25 cellular contexts compared by ENCODE assay signal in the genomic region with DNA sequence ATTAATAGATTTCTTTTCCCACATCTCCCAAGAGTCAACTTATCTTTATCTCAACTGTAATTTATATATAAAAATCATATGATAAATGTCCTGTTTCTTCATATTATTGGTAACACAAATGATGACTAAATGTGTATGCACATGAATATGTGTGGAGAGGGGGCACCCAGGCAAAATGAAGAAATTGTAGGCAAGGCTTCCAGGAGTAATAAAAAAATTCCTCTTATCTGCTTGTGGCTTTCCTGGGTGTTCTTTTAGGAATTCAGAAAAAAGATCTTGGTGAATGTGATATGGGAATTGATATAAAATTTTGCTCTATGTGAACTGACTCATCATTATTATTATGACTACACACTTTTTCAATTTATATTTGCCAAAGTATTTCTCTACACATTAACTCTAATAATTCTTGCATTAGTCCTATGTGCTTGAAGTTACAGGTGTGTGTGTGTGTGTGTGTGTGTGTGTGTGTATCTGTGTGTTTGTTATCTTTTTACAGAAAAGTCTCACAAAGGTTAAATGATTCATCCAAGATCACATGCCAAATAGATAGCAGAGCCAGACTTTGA.
"Had no signal": no experiment of that assay in that cellular context is flagged by ENCODE, and none has a peak within 500 bp of the region (broad histone marks: within the 10 kb centered on the region; RNA-seq: fewer than 3 reads in every experiment).

No MANE protein-coding gene starts in this region.

- H3K4me1 Mint-ChIP-seq: immature natural killer cell; memory B cell; naive thymus-derived CD4-positive, alpha-beta T cell had no signal

- H3K4me3 Mint-ChIP-seq: immature natural killer cell; memory B cell; naive thymus-derived CD4-positive, alpha-beta T cell had no signal

- H3K27me3 ChIP-seq: esophagus muscularis mucosa, foreskin keratinocyte, gastroesophageal sphincter, heart left ventricle, hepatocyte, left lung had no signal

- H3K4me2 ChIP-seq: hepatocyte had no signal

- H3K4me3 ChIP-seq: coronary artery, dorsolateral prefrontal cortex, esophagus muscularis mucosa, gastroesophageal sphincter, heart left ventricle, hepatocyte, left lung, lower lobe of right lung had no signal

- H3K36me3 Mint-ChIP-seq: immature natural killer cell; memory B cell; naive thymus-derived CD4-positive, alpha-beta T cell had no signal

- H3K9me3 ChIP-seq: esophagus muscularis mucosa, gastroesophageal sphincter, heart left ventricle, left lung, lower lobe of right lung had no signal

- ATAC-seq: foreskin keratinocyte; gastroesophageal sphincter; heart left ventricle; left lung; left ventricle myocardium superior; lower lobe of right lung; naive thymus-derived CD4-positive, alpha-beta T cell had no signal

- H3K36me3 ChIP-seq: esophagus muscularis mucosa, gastroesophageal sphincter, heart left ventricle, left lung, lower lobe of right lung had no signal

- H3K27ac ChIP-seq: coronary artery, dorsolateral prefrontal cortex, esophagus muscularis mucosa, foreskin keratinocyte, gastroesophageal sphincter, heart left ventricle, hepatocyte, left lung, lower lobe of right lung had no signal

- H3K4me1 ChIP-seq: esophagus muscularis mucosa, left lung, lower lobe of right lung had no signal

- H3K79me2 ChIP-seq: hepatocyte had no signal

- H3K9me3 Mint-ChIP-seq: memory B cell had no signal

- DNase-seq: dermis blood vessel endothelial cell; dorsolateral prefrontal cortex; effector CD4-positive, alpha-beta T cell; effector memory CD4-positive, alpha-beta T cell; foreskin keratinocyte; heart left ventricle; hypothalamus; immature natural killer cell; islet precursor cell; kidney; kidney glomerular epithelial cell; left lung; left ventricle myocardium superior; lower lobe of right lung; mesendoderm; midbrain; naive thymus-derived CD4-positive, alpha-beta T cell had no signal

- H3K27ac Mint-ChIP-seq: immature natural killer cell; memory B cell; naive thymus-derived CD4-positive, alpha-beta T cell had no signal

- H3K27me3 Mint-ChIP-seq: memory B cell; naive thymus-derived CD4-positive, alpha-beta T cell had no signal

- FAIRE-seq: colon, endothelial cell of umbilical vein, frontal cortex, kidney had no signal

- H2AFZ ChIP-seq: hepatocyte had no signal
